8 cellular contexts compared by ENCODE assay signal in genomic region chr3:119637679-119638525, GRCh38. TPM values are rescaled to one million over a fixed set of nuclear protein-coding genes. Genes with fewer than 3 reads are reported as not detected.
A peak's percentile ranks its signal among the peaks of the same experiment; 100 is the strongest.
DNase-seq lines count a peak whose midpoint lies in the region; ATAC-seq and TF ChIP-seq lines count a peak whose summit lies in the region.

No MANE protein-coding gene starts in this region.

- H3K9me2 ChIP-seq in GM23248 (ENCODE audit: insufficient read depth): no peaks in the 10 kb centered on the region

- H3K9ac ChIP-seq in GM23248: peak overlapping the region; percentile 70
- no peak overlapping the region for H3K9ac ChIP-seq in mammary epithelial cell (ENCODE audit: insufficient read depth, low read length)

- TSS peak; percentile 84 for BruUV-seq in mammary epithelial cell (replicated peaks; lab: Mats Ljungman, UMichigan)

- H3K27me3 ChIP-seq in GM23248 (replicated peaks; ENCODE audit: insufficient read depth) (no peaks in the 10 kb centered on the region), mammary epithelial cell (ENCODE audit: insufficient read depth, low read length) (no peaks in the 10 kb centered on the region)

- 71% methylated on average over 7 of the region's 7 CpGs for whole genome bisulfite sequencing in GM23248 (ENCODE audit: low coverage in 1 of 2, low lambda C conversion rate in 2 of 2, missing lambda C conversion rate in 2 of 2), 2 experiments
- 69% methylated on average over 7 of the region's 7 CpGs for WGBS in mammary epithelial cell (ENCODE audit: low coverage, missing lambda C conversion rate)

- peak overlapping the region; percentile 41 for H3K4me3 ChIP-seq in GM23248
- H3K4me3 ChIP-seq in mammary epithelial cell (replicated peaks in 1 of 3; ENCODE audit: insufficient read depth in 1 of 3, low read depth in 2 of 3, low read length in 3 of 3): no peak overlapping the region
- no peak overlapping the region for H3K4me3 ChIP-seq in mucosa of descending colon

- no peaks in the 10 kb centered on the region for H4K20me1 ChIP-seq in GM23248 (ENCODE audit: insufficient read depth)
- H4K20me1 ChIP-seq in mammary epithelial cell (ENCODE audit: insufficient read depth, low read length): no peaks in the 10 kb centered on the region

- ATAC-seq in GM18499 (IDR thresholded peaks at IDR 0.05; ENCODE audit: insufficient read depth, unreplicated experiment) (peak; percentile 19), mucosa of descending colon (peak; percentile 52)

- dilution Hi-C loops in mammary epithelial cell (cut with HindIII; ENCODE audit: low sequenced_read_pairs): no loop called here

- no peaks in the 10 kb centered on the region for H3K79me2 ChIP-seq in GM23248 (ENCODE audit: insufficient read depth)
- no peaks in the 10 kb centered on the region for H3K79me2 ChIP-seq in mammary epithelial cell (ENCODE audit: insufficient read depth, low read length)

- in situ Hi-C loops in GM23248 (cut with MboI) (no loop called here), mammary epithelial cell (cut with MboI; ENCODE audit: low sequenced_read_pairs in 2 of 2) (no loop called here)

- TF ChIP-seq CTCF in mammary epithelial cell (conservative IDR thresholded peaks at IDR 0.05 in 1 of 2, IDR thresholded peaks at IDR 0.05 in 1 of 2; ENCODE audit: extremely low read depth in 1 of 2, insufficient read depth in 1 of 2, low read depth in 1 of 2, low read length in 2 of 2) (no peak), mucosa of descending colon (IDR thresholded peaks at IDR 0.05) (no peak)

- H2AFZ ChIP-seq in GM23248 (peak overlapping the region; percentile 67), mammary epithelial cell (ENCODE audit: low read depth, low read length) (peak overlapping the region; percentile 73)

- H3K36me3 ChIP-seq in GM23248 (ENCODE audit: low read depth) (no peaks in the 10 kb centered on the region), mammary epithelial cell (ENCODE audit: insufficient read depth, low read length) (no peaks in the 10 kb centered on the region), mucosa of descending colon (ENCODE audit: low read depth) (no peaks in the 10 kb centered on the region)

- peak overlapping the region; percentile 95 for H3K27ac ChIP-seq in GM23248
- peak overlapping the region; percentile 69 for H3K27ac ChIP-seq in mammary epithelial cell (ENCODE audit: insufficient read depth, low read depth, low read length)

- H3F3A ChIP-seq in GM23248 (ENCODE audit: insufficient read depth): peaks cover 38% of the 10 kb centered on the region

- peak; percentile 91 for DNase-seq in GM23248
- peak; percentile 98 for DNase-seq in M059J (ENCODE audit: low read depth)
- peak; percentile 87 for DNase-seq in mammary epithelial cell
- no peak for DNase-seq in mucosa of descending colon
- no peak for DNase-seq in NCI-H2196 (lab: John Stamatoyannopoulos, UW; ENCODE audit: unreplicated experiment)
- no peak for DNase-seq in DMS153 (lab: John Stamatoyannopoulos, UW)
- no peak for DNase-seq in cortex of kidney (lab: John Stamatoyannopoulos, UW)

- peak overlapping the region; percentile 76 for H3K4me2 ChIP-seq in GM23248 (ENCODE audit: unreplicated experiment)
- H3K4me2 ChIP-seq in mammary epithelial cell (ENCODE audit: insufficient read depth, low read depth, low read length): peak overlapping the region; percentile 43

- intact Hi-C loops in mammary epithelial cell (cut with micrococcal nuclease): loop anchor here (1.0 to 2.0 kb wide), 2 partner anchors 35 to 38 kb away; no protein-coding TSS in a partner anchor
- intact Hi-C loops in mucosa of descending colon (cut with DNase I, micrococcal nuclease): no loop called here

- CTCF ChIA-PET in mammary epithelial cell (lab: Charles Lee; ENCODE audit: low non-redundant PET): no interaction called here

- H3K9me3 ChIP-seq in GM23248 (ENCODE audit: low read depth) (no peaks in the 10 kb centered on the region), mammary epithelial cell (replicated peaks; ENCODE audit: insufficient read depth, low read length) (no peaks in the 10 kb centered on the region), mucosa of descending colon (no peaks in the 10 kb centered on the region)

- H3K4me1 ChIP-seq in GM23248 (ENCODE audit: insufficient read depth) (peaks cover 44% of the 10 kb centered on the region), mammary epithelial cell (ENCODE audit: insufficient read depth, low read length) (peaks cover 30% of the 10 kb centered on the region), mucosa of descending colon (ENCODE audit: low read depth) (no peaks in the 10 kb centered on the region)

RNA-seq across cellular contexts. Expression of gene POPDC2, which starts 22.5 kb away (rescaled TPM):
- total RNA-seq in GM23248 (2014; rRNA removed; shearing (Covaris generic)): not detected in 2 replicates
- polyA plus RNA-seq in GM23248 (2016; fragmentation: Nextera tagmentation; extraction: Ambion mirVana): 0.74 and 1.2 TPM in 2 replicates
- total RNA-seq in M059J (2014; rRNA removed; shearing (Covaris generic)): 0.12 TPM in 1 of 2 replicates, not detected in the other
- total RNA-seq in mammary epithelial cell: 1 to 10 TPM in 1 of 2 donors, under 1 TPM in 1; 0.31 to 1.0 TPM
- 0.12 TPM for polyA plus RNA-seq in mammary epithelial cell
- not detected for polyA minus RNA-seq in mammary epithelial cell
- 10 to 100 TPM in 1 of 3 donors, 1 to 10 TPM in 2; 4.2 to 89.0 (median 7.1) TPM for total RNA-seq in mucosa of descending colon

RNA-seq across cellular contexts. Expression of gene COX17, which starts 39.3 kb away (rescaled TPM):
- 7.0 and 27.7 TPM in 2 replicates for total RNA-seq in GM23248 (2014; rRNA removed; shearing (Covaris generic))
- polyA plus RNA-seq in GM23248 (2016; fragmentation: Nextera tagmentation; extraction: Ambion mirVana) (53.3 and 56.7 TPM in 2 replicates), mammary epithelial cell (39.9 TPM)
- total RNA-seq in M059J (2014; rRNA removed; shearing (Covaris generic)): 64.5 and 103 TPM in 2 replicates
- total RNA-seq in mammary epithelial cell (10 to 100 TPM; 11.3 to 41.1 TPM), mucosa of descending colon (10 to 100 TPM; 45.5 to 56.4 (median 52.4) TPM)
- 3.2 TPM for polyA minus RNA-seq in mammary epithelial cell

RNA-seq across cellular contexts. Expression of gene PLA1A, which starts 40.2 kb away (rescaled TPM):
- not detected in 2 replicates for total RNA-seq in GM23248 (2014; rRNA removed; shearing (Covaris generic))
- not detected in 2 replicates for polyA plus RNA-seq in GM23248 (2016; fragmentation: Nextera tagmentation; extraction: Ambion mirVana)
- total RNA-seq in M059J (2014; rRNA removed; shearing (Covaris generic)): not detected in 2 replicates
- total RNA-seq in mammary epithelial cell: not detected
- polyA plus RNA-seq in mammary epithelial cell: not detected
- polyA minus RNA-seq in mammary epithelial cell: not detected
- 1 to 10 TPM in 2 of 3 donors, under 1 TPM in 1; 0.58 to 2.1 (median 1.5) TPM for total RNA-seq in mucosa of descending colon

RNA-seq across cellular contexts. Expression of gene ADPRH, which starts 58.6 kb away (rescaled TPM):
- 2.1 and 6.6 TPM in 2 replicates for total RNA-seq in GM23248 (2014; rRNA removed; shearing (Covaris generic))
- polyA plus RNA-seq in GM23248 (2016; fragmentation: Nextera tagmentation; extraction: Ambion mirVana) (1.7 and 2.3 TPM in 2 replicates), mammary epithelial cell (0.99 TPM)
- total RNA-seq in M059J (2014; rRNA removed; shearing (Covaris generic)): 1.0 and 1.1 TPM in 2 replicates
- total RNA-seq in mammary epithelial cell (1 to 10 TPM; 1.0 to 9.5 TPM), mucosa of descending colon (1 to 10 TPM in 2 of 3 donors, under 1 TPM in 1; 0.93 to 9.1 (median 2.7) TPM)
- polyA minus RNA-seq in mammary epithelial cell: not detected

Comparison
In these comparisons a context has a peak if more than half of its experiments do, and no peak if none do; other contexts are left out.
1. DNase-seq: peak in GM23248 (single experiment), M059J (single experiment) and mammary epithelial cell (single experiment); none in mucosa of descending colon (0 of 3), NCI-H2196 (single experiment), DMS153 (single experiment) and cortex of kidney (single experiment).